In genomic region chr3:184261270-184262165, GRCh38 we compare ENCODE assay signal across 1 cellular context.
TF ChIP-seq lines count a peak whose summit lies in the region.

CAMK2N2 (minus strand) TSS chr3:184261553; CDS start chr3:184261285, 268 bp downstream.

TF ChIP-seq in HEK293, 187 proteins besides CTCF, POLR2A, EP300 and RAD21 (continued from another document and continues in another):
- no peak for TF ChIP-seq ZNF580 (tag by site-specific recombination; IDR thresholded peaks at IDR 0.05)
- TF ChIP-seq ZNF658 (tag by site-specific recombination; IDR thresholded peaks at IDR 0.05), result no peak
- 0 out of 2 replicates have a peak, but pooled peaks have one; percentile 39 for TF ChIP-seq ZEB2 (tag by site-specific recombination; IDR thresholded peaks at IDR 0.05)
- TF ChIP-seq ZNF548 (tag by site-specific recombination; IDR thresholded peaks at IDR 0.05), result no peak
- TF ChIP-seq GFI1B (tag by site-specific recombination; IDR thresholded peaks at IDR 0.05), result no peak
- no peak for TF ChIP-seq YY1 (tag by site-specific recombination; IDR thresholded peaks at IDR 0.05)
- TF ChIP-seq ZBTB6 (tag by site-specific recombination; IDR thresholded peaks at IDR 0.05), result no peak
- TF ChIP-seq ZBTB20 (tag by site-specific recombination; IDR thresholded peaks at IDR 0.05), result peak; percentile 34; the same call in 1 of the 2 replicates
- TF ChIP-seq KLF17 (tag by site-specific recombination; IDR thresholded peaks at IDR 0.05), result no peak
- no peak for TF ChIP-seq ZNF707 (tag by site-specific recombination; IDR thresholded peaks at IDR 0.05)
- TF ChIP-seq KLF7 (tag by site-specific recombination; IDR thresholded peaks at IDR 0.05; ENCODE audit: borderline replicate concordance), result no peak
- no peak for TF ChIP-seq ZNF23 (tag by site-specific recombination; IDR thresholded peaks at IDR 0.05; ENCODE audit: borderline replicate concordance)
- TF ChIP-seq GLIS2 (tag by site-specific recombination; IDR thresholded peaks at IDR 0.05), result peak; percentile 86
- no peak for TF ChIP-seq ZNF2 (tag by site-specific recombination; IDR thresholded peaks at IDR 0.05)
- no peak for TF ChIP-seq ZNF155 (tag by site-specific recombination; IDR thresholded peaks at IDR 0.05)
- no peak for TF ChIP-seq ZNF292 (tag by site-specific recombination; IDR thresholded peaks at IDR 0.05; ENCODE audit: borderline replicate concordance, low read depth)
- TF ChIP-seq PATZ1 (tag by site-specific recombination; IDR thresholded peaks at IDR 0.05), result peak; percentile 77
- TF ChIP-seq MZF1 (tag by site-specific recombination; IDR thresholded peaks at IDR 0.05; ENCODE audit: borderline replicate concordance), result no peak
- TF ChIP-seq ZNF664 (tag by site-specific recombination; IDR thresholded peaks at IDR 0.05), result no peak
- TF ChIP-seq ZNF830 (tag by site-specific recombination; IDR thresholded peaks at IDR 0.05; ENCODE audit: low read depth), result no peak
- TF ChIP-seq ZNF398 (tag by site-specific recombination; IDR thresholded peaks at IDR 0.05), result peak; percentile 59
- TF ChIP-seq BCL11B (tag by site-specific recombination; IDR thresholded peaks at IDR 0.05; ENCODE audit: low read depth), result peak; percentile 36; the same call in 1 of the 2 replicates
- no peak for TF ChIP-seq ZNF488 (tag by site-specific recombination; IDR thresholded peaks at IDR 0.05)
- no peak for TF ChIP-seq ZNF792 (tag by site-specific recombination; IDR thresholded peaks at IDR 0.05)
- no peak for TF ChIP-seq ZNF791 (tag by site-specific recombination; IDR thresholded peaks at IDR 0.05)
- no peak for TF ChIP-seq INSM2 (tag by site-specific recombination; IDR thresholded peaks at IDR 0.05)
- TF ChIP-seq ZNF510 (tag by site-specific recombination; IDR thresholded peaks at IDR 0.05; ENCODE audit: insufficient replicate concordance), result no peak
- no peak for TF ChIP-seq ZNF529 (tag by site-specific recombination; IDR thresholded peaks at IDR 0.05; ENCODE audit: insufficient replicate concordance)
- no peak for TF ChIP-seq GLI4 (tag by site-specific recombination; IDR thresholded peaks at IDR 0.05)
- peak; percentile 72; the same call in 1 of the 2 replicates for TF ChIP-seq ZBTB7A (tag by site-specific recombination; IDR thresholded peaks at IDR 0.05; ENCODE audit: low read depth)
- no peak for TF ChIP-seq REST (tag by site-specific recombination; IDR thresholded peaks at IDR 0.05)
- no peak for TF ChIP-seq ZNF148 (tag by site-specific recombination; IDR thresholded peaks at IDR 0.05; ENCODE audit: borderline replicate concordance)
- no peak; the same call in 1 of the 2 replicates for TF ChIP-seq ZNF600 (tag by site-specific recombination; IDR thresholded peaks at IDR 0.05)
- TF ChIP-seq ZNF324 (tag by site-specific recombination; IDR thresholded peaks at IDR 0.05), result no peak
- peak; percentile 74 for TF ChIP-seq ZBTB17 (tag by site-specific recombination; IDR thresholded peaks at IDR 0.05)
- no peak for TF ChIP-seq ZNF544 (tag by site-specific recombination; IDR thresholded peaks at IDR 0.05)
- TF ChIP-seq ZBTB49 (tag by site-specific recombination; IDR thresholded peaks at IDR 0.05; ENCODE audit: low read depth), result no peak
- 0 out of 2 replicates have a peak, but pooled peaks have one; percentile 11 for TF ChIP-seq KLF16 (tag by site-specific recombination; IDR thresholded peaks at IDR 0.05)
